In genomic region chr16:4327782-4328579, GRCh38 we compare ENCODE assay signal across 8 cellular contexts. TPM values are rescaled to one million over a fixed set of nuclear protein-coding genes. Genes with fewer than 3 reads are reported as not detected.
DNase-seq lines count a peak whose midpoint lies in the region; ATAC-seq, FAIRE-seq and TF ChIP-seq lines count a peak whose summit lies in the region.

No MANE protein-coding gene starts in this region.

- peak; percentile 73 for TF ChIP-seq RAD21 in SK-N-SH (IDR thresholded peaks at IDR 0.05; ENCODE audit: low read length)

- H3K4me3 Mint-ChIP-seq in astrocyte (ENCODE audit: unreplicated experiment) = peak overlapping the region; percentile 50

- H3K27ac ChIP-seq in SK-N-SH (ENCODE audit: low read depth in 2 of 2, low read length in 1 of 2) (peak overlapping the region; percentile 22 to 82; a peak in 3 of 4 replicates), astrocyte (ENCODE audit: low read depth, low read length) (no peak overlapping the region), parathyroid adenoma (peak overlapping the region; percentile 90)

- H3K27me3 Mint-ChIP-seq in astrocyte (ENCODE audit: low read depth, unreplicated experiment) = no peaks in the 10 kb centered on the region

- H3K9ac ChIP-seq in SK-N-SH (peak overlapping the region; percentile 23; the same call in 1 of the 2 replicates), astrocyte (ENCODE audit: low read length) (peak overlapping the region; percentile 62), parathyroid adenoma (peak overlapping the region; percentile 16)

- H3K27ac Mint-ChIP-seq in astrocyte (ENCODE audit: unreplicated experiment) = peak overlapping the region; percentile 34

- peak; percentile 52 for TF ChIP-seq CTCF in SK-N-SH (IDR thresholded peaks at IDR 0.05)
- TF ChIP-seq CTCF in astrocyte (IDR thresholded peaks at IDR 0.05; ENCODE audit: insufficient read depth, low read depth, low read length) = peak; percentile 29
- peak; percentile 82 for TF ChIP-seq CTCF in parathyroid adenoma (IDR thresholded peaks at IDR 0.05)

- H3K4me1 Mint-ChIP-seq in astrocyte (ENCODE audit: low read depth, unreplicated experiment) = peaks cover 11% of the 10 kb centered on the region

- H3K79me2 ChIP-seq in SK-N-SH (ENCODE audit: insufficient read depth) (peaks cover 90% of the 10 kb centered on the region), astrocyte (ENCODE audit: insufficient read depth, low read length) (peaks cover 85% of the 10 kb centered on the region), parathyroid adenoma (peaks cover 61% of the 10 kb centered on the region)

- H3K4me3 ChIP-seq in SK-N-SH (ENCODE audit: low read depth in 2 of 2, low read length in 1 of 2) (peak overlapping the region; percentile 12 to 39; a peak in 2 of 4 replicates), astrocyte (ENCODE audit: insufficient read depth, low read depth, low read length) (peak overlapping the region; percentile 50), parathyroid adenoma (ENCODE audit: low read depth, low read length) (peak overlapping the region; percentile 39)

- DNase-seq in A172 (ENCODE audit: low spot score) (peak; percentile 31), SK-N-SH (peak; percentile 95), astrocyte (ENCODE audit: low read depth) (no peak), left ventricle myocardium superior (peak; percentile 87), RKO (ENCODE audit: low spot score) (no peak), NCI-H1048 (lab: John Stamatoyannopoulos, UW) (no peak)

- peaks cover 0 to 9% of the 10 kb centered on the region in 2 experiments for H3K36me3 ChIP-seq in SK-N-SH (replicated peaks in 1 of 2; ENCODE audit: control insufficient read depth in 1 of 2, insufficient read depth in 2 of 2, low read length in 1 of 2)
- no peaks in the 10 kb centered on the region for H3K36me3 ChIP-seq in astrocyte (ENCODE audit: insufficient read depth, low read length)
- no peaks in the 10 kb centered on the region for H3K36me3 ChIP-seq in parathyroid adenoma (ENCODE audit: control insufficient read depth, insufficient read depth, low read length)

- H2AFZ ChIP-seq in SK-N-SH (ENCODE audit: low read depth) = no peak overlapping the region
- H2AFZ ChIP-seq in astrocyte (ENCODE audit: low read depth, low read length) = peak overlapping the region; percentile 37
- peak overlapping the region; percentile 78 for H2AFZ ChIP-seq in parathyroid adenoma

- peaks cover 12% of the 10 kb centered on the region for H3F3A ChIP-seq in SK-N-SH (replicated peaks; ENCODE audit: insufficient read depth)

- H3K4me2 ChIP-seq in SK-N-SH = peak overlapping the region; percentile 66
- H3K4me2 ChIP-seq in astrocyte (ENCODE audit: low read length) = peak overlapping the region; percentile 87
- H3K4me2 ChIP-seq in parathyroid adenoma (ENCODE audit: low read length) = peak overlapping the region; percentile 51

- no peaks in the 10 kb centered on the region for H3K27me3 ChIP-seq in SK-N-SH (ENCODE audit: insufficient read depth)
- no peaks in the 10 kb centered on the region for H3K27me3 ChIP-seq in astrocyte (ENCODE audit: insufficient read depth, low read length)
- no peaks in the 10 kb centered on the region for H3K27me3 ChIP-seq in parathyroid adenoma (ENCODE audit: control insufficient read depth, insufficient read depth, low read length)

- no peaks in the 10 kb centered on the region for H3K36me3 Mint-ChIP-seq in astrocyte (ENCODE audit: low read depth, unreplicated experiment)

- peaks cover 15 to 34% of the 10 kb centered on the region in 2 experiments; a peak in 3 of 4 replicates for H3K4me1 ChIP-seq in SK-N-SH (ENCODE audit: control insufficient read depth in 1 of 2, insufficient read depth in 2 of 2, low read depth in 1 of 2, low read length in 1 of 2)
- H3K4me1 ChIP-seq in astrocyte (ENCODE audit: insufficient read depth, low read length) = peaks cover 25% of the 10 kb centered on the region
- peaks cover 43% of the 10 kb centered on the region for H3K4me1 ChIP-seq in parathyroid adenoma

- H3K9me2 ChIP-seq in SK-N-SH = no peaks in the 10 kb centered on the region

- no peak for FAIRE-seq in astrocyte (lab: Jason Lieb, UNC)

- WGBS in SK-N-SH (ENCODE audit: low lambda C conversion rate) = 30% methylated on average over 15 of the region's 49 CpGs

- H4K20me1 ChIP-seq in SK-N-SH (ENCODE audit: insufficient read depth) (peaks cover 65% of the 10 kb centered on the region), astrocyte (ENCODE audit: insufficient read depth, low read length) (peaks cover 86% of the 10 kb centered on the region)

- CTCF ChIA-PET in SK-N-SH (lab: Yijun Ruan, JAX) = interaction anchor here (0.6 to 14.9 kb wide), 26 partner anchors 10 to 646 kb away, joined by 3 to 281 read pairs (median 6); partner anchors contain the start of gene TFAP4

- intact Hi-C loops in left ventricle myocardium superior (cut with micrococcal nuclease) = no loop called here

- H3K9me3 ChIP-seq in SK-N-SH (no peaks in the 10 kb centered on the region), astrocyte (ENCODE audit: insufficient read depth, low read depth, low read length) (no peaks in the 10 kb centered on the region), parathyroid adenoma (ENCODE audit: control insufficient read depth, low read length) (no peaks in the 10 kb centered on the region)

- no peak for TF ChIP-seq EP300 in SK-N-SH (IDR thresholded peaks at IDR 0.05; ENCODE audit: borderline replicate concordance in 1 of 2, low read depth in 1 of 2, low read length in 1 of 2)

- no peaks in the 10 kb centered on the region for H3K9me3 Mint-ChIP-seq in astrocyte (ENCODE audit: unreplicated experiment)

- POLR2A ChIA-PET in SK-N-SH (lab: Yijun Ruan, JAX) = interaction anchor here (0.6 to 1.3 kb wide), 6 partner anchors 12 to 65 kb away, joined by 3 to 8 read pairs (median 4); no protein-coding TSS in a partner anchor

- peak; percentile 52 for ATAC-seq in GM19463 (IDR thresholded peaks at IDR 0.05; ENCODE audit: unreplicated experiment)
- ATAC-seq in left ventricle myocardium superior = peak; percentile 81

TF ChIP-seq in SK-N-SH, 30 proteins besides CTCF, POLR2A, EP300 and RAD21 (continues in another document):
- no peak for TF ChIP-seq RXRA (IDR thresholded peaks at IDR 0.05; ENCODE audit: borderline replicate concordance, low read depth)
- no peak for TF ChIP-seq POLR2AphosphoS5 (IDR thresholded peaks at IDR 0.05; ENCODE audit: low read depth, low read length)
- TF ChIP-seq FOXM1 (IDR thresholded peaks at IDR 0.05; ENCODE audit: low read depth) = no peak
- TF ChIP-seq MXI1 (IDR thresholded peaks at IDR 0.05; ENCODE audit: low read depth, low read length) = peak; percentile 25; the same call in 1 of the 2 replicates
- TF ChIP-seq IRF3 (IDR thresholded peaks at IDR 0.05; ENCODE audit: low read depth, low read length) = no peak
- TF ChIP-seq SIN3A (IDR thresholded peaks at IDR 0.05; ENCODE audit: borderline replicate concordance, low read depth, low read length) = no peak
- no peak for TF ChIP-seq MAX (IDR thresholded peaks at IDR 0.05; ENCODE audit: low read depth)
- TF ChIP-seq TEAD4 (IDR thresholded peaks at IDR 0.05; ENCODE audit: borderline replicate concordance, insufficient read depth) = no peak
- no peak for TF ChIP-seq ELF1 (IDR thresholded peaks at IDR 0.05)
- no peak for TF ChIP-seq GABPA (IDR thresholded peaks at IDR 0.05; ENCODE audit: low read depth)
- no peak for TF ChIP-seq FOSL2 (IDR thresholded peaks at IDR 0.05; ENCODE audit: borderline replicate concordance, low read depth)

RNA-seq across cellular contexts. Expression of gene GLIS2, which starts 12.1 kb away (rescaled TPM):
- 3.2 and 5.7 TPM in 2 replicates for total RNA-seq in A172 (2014; rRNA removed; shearing (Covaris generic))
- 3.3 and 6.5 TPM in 2 replicates for polyA plus RNA-seq in SK-N-SH (2012; rRNA removed)
- 3.5 and 5.8 TPM in 2 replicates for polyA plus RNA-seq in SK-N-SH (2012; cell fraction: cytosol; rRNA removed)
- 18.3 and 22.6 TPM in 2 replicates for polyA plus RNA-seq in SK-N-SH (2012; cell fraction: nucleus; rRNA removed)
- total RNA-seq in astrocyte (16.5 and 18.9 TPM in 2 replicates), left ventricle myocardium superior (16.6 TPM)

RNA-seq across cellular contexts. Expression of gene PAM16, which starts 23.1 kb away (rescaled TPM):
- 46.8 and 116 TPM in 2 replicates for total RNA-seq in A172 (2014; rRNA removed; shearing (Covaris generic))
- 96.3 and 96.4 TPM in 2 replicates for polyA plus RNA-seq in SK-N-SH (2012; rRNA removed)
- 52.4 and 75.8 TPM in 2 replicates for polyA plus RNA-seq in SK-N-SH (2012; cell fraction: cytosol; rRNA removed)
- 95.5 and 121 TPM in 2 replicates for polyA plus RNA-seq in SK-N-SH (2012; cell fraction: nucleus; rRNA removed)
- total RNA-seq in astrocyte (50.7 and 51.9 TPM in 2 replicates), left ventricle myocardium superior (70.0 TPM)

RNA-seq across cellular contexts. Expression of gene VASN, which starts 43.7 kb away (rescaled TPM):
- 87.4 and 100 TPM in 2 replicates for total RNA-seq in A172 (2014; rRNA removed; shearing (Covaris generic))
- polyA plus RNA-seq in SK-N-SH (2012; rRNA removed) = 11.4 and 37.4 TPM in 2 replicates
- polyA plus RNA-seq in SK-N-SH (2012; cell fraction: cytosol; rRNA removed) = 14.5 and 28.9 TPM in 2 replicates
- 42.9 and 52.9 TPM in 2 replicates for polyA plus RNA-seq in SK-N-SH (2012; cell fraction: nucleus; rRNA removed)
- total RNA-seq in astrocyte (32.0 and 38.7 TPM in 2 replicates), left ventricle myocardium superior (4.3 TPM)

RNA-seq across cellular contexts. Expression of gene TFAP4, which starts 55.2 kb away (rescaled TPM):
- total RNA-seq in A172 (2014; rRNA removed; shearing (Covaris generic)) = 8.0 and 12.1 TPM in 2 replicates
- polyA plus RNA-seq in SK-N-SH (2012; rRNA removed) = 8.8 and 13.1 TPM in 2 replicates
- polyA plus RNA-seq in SK-N-SH (2012; cell fraction: cytosol; rRNA removed) = 5.4 and 7.4 TPM in 2 replicates
- 13.6 and 21.0 TPM in 2 replicates for polyA plus RNA-seq in SK-N-SH (2012; cell fraction: nucleus; rRNA removed)
- total RNA-seq in astrocyte = 6.1 and 7.7 TPM in 2 replicates
- total RNA-seq in left ventricle myocardium superior = 4.7 TPM

Comparison
In these comparisons a context has a peak if more than half of its experiments do, and no peak if none do; other contexts are left out.
1. DNase-seq: peak in A172 (single experiment), SK-N-SH (single experiment) and left ventricle myocardium superior (single experiment); none in astrocyte (single experiment), RKO (single experiment) and NCI-H1048 (single experiment).
2. CTCF ChIP-seq: peak in every context shown above with its lines; median percentile 82 in parathyroid adenoma; 52 in SK-N-SH; 29 in astrocyte.
3. Peak in every context shown above with its lines, with median percentiles within 50 percentile points of each other: H3K4me2 ChIP-seq, H3K4me3 ChIP-seq and H3K9ac ChIP-seq.